1 cellular context compared by ENCODE assay signal in the genomic region with DNA sequence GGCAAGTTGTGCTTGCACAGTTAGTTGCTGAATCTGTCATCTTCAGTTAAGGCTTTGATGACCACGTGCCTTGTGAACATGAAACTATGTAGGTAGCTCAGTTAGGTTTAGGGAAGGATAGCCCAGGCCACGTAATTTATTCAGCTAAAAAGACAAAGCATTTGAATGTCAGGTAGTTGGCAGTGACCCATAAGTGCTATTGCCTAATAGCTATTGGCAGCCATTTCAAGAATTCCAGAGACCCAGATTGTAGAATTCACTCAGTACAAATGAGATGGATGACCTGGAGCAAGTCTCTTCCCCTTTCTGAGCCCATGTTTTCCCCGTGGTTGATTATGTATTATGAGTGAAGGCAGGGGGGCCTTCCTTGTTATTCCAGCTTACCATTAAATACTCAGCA.
TF ChIP-seq lines count a peak whose summit lies in the region.

No MANE protein-coding gene starts in this region.

TF ChIP-seq in HepG2, 621 proteins besides CTCF, POLR2A, EP300 and RAD21 (continued from another document):
- no peak for TF ChIP-seq POGK (CRISPR knock-in tag; conservative IDR thresholded peaks at IDR 0.05)
- TF ChIP-seq ZNF713 (CRISPR knock-in tag; IDR thresholded peaks at IDR 0.05), result no peak
- no peak for TF ChIP-seq ZXDC (CRISPR knock-in tag; IDR thresholded peaks at IDR 0.05)
- TF ChIP-seq FOXP4 (CRISPR knock-in tag; IDR thresholded peaks at IDR 0.05), result no peak
